ENCODE assay signal across 9 cellular contexts in genomic region chr12:132446535-132447326, GRCh38. TPM values are rescaled to one million over a fixed set of nuclear protein-coding genes. Genes with fewer than 3 reads are reported as not detected.
DNase-seq lines count a peak whose midpoint lies in the region; ATAC-seq and TF ChIP-seq lines count a peak whose summit lies in the region.
"Had no signal": no experiment of that assay in that cellular context is flagged by ENCODE, and none has a peak within 500 bp of the region (broad histone marks: within the 10 kb centered on the region; RNA-seq: fewer than 3 reads in every experiment).

No MANE protein-coding gene starts in this region.

- H3K9me3 Mint-ChIP-seq in Caco-2 (ENCODE audit: unreplicated experiment): no peaks in the 10 kb centered on the region
- H3K9me3 Mint-ChIP-seq in effector memory CD8-positive, alpha-beta T cell: no peaks in the 10 kb centered on the region

- no peaks in the 10 kb centered on the region for H4K20me1 ChIP-seq in OCI-LY3 (ENCODE audit: insufficient read depth, low read length)

- H3K4me3 Mint-ChIP-seq in Caco-2 (ENCODE audit: unreplicated experiment): peak overlapping the region; percentile 83
- peak overlapping the region; percentile 95 to 96 for H3K4me3 Mint-ChIP-seq in effector memory CD8-positive, alpha-beta T cell

- H3K4me1 ChIP-seq in Caco-2: no peaks in the 10 kb centered on the region
- H3K4me1 ChIP-seq in OCI-LY3 (ENCODE audit: low read length): peaks cover 43% of the 10 kb centered on the region
- peaks cover 13 to 15% of the 10 kb centered on the region in 2 experiments for H3K4me1 ChIP-seq in neutrophil (ENCODE audit: control insufficient read depth in 1 of 2, insufficient read depth in 1 of 2, low read depth in 1 of 2, low read length in 1 of 2)

- no peaks in the 10 kb centered on the region for H3K36me3 ChIP-seq in Caco-2 (ENCODE audit: control insufficient read depth, insufficient read depth, low read length)
- peaks cover 6% of the 10 kb centered on the region for H3K36me3 ChIP-seq in OCI-LY3 (replicated peaks; ENCODE audit: low read depth, low read length)
- H3K36me3 ChIP-seq in neutrophil: no peaks in the 10 kb centered on the region
- H3K36me3 ChIP-seq: brain microvascular endothelial cell had no signal

- no peaks in the 10 kb centered on the region for H3K27me3 Mint-ChIP-seq in Caco-2 (ENCODE audit: insufficient read depth, unreplicated experiment)
- H3K27me3 Mint-ChIP-seq in effector memory CD8-positive, alpha-beta T cell: peaks cover 0 to 2% of the 10 kb centered on the region in 2 donors

- CTCF ChIA-PET in Caco-2 (lab: Charles Lee): interaction anchor here (1.4 kb wide), 1 partner anchor 33 kb away, joined by 4 read pairs; no protein-coding TSS in a partner anchor

- peaks cover 11% of the 10 kb centered on the region for H3K36me3 Mint-ChIP-seq in Caco-2 (ENCODE audit: insufficient read depth, unreplicated experiment)
- H3K36me3 Mint-ChIP-seq in effector memory CD8-positive, alpha-beta T cell (ENCODE audit: insufficient read depth): peaks cover 26% of the 10 kb centered on the region

- intact Hi-C loops in Caco-2 (cut with micrococcal nuclease; ENCODE audit: unreplicated experiment): no loop called here

- peak overlapping the region; percentile 63; the same call in 1 of the 2 replicates for H2AFZ ChIP-seq in OCI-LY3 (ENCODE audit: low read depth, low read length)

- peaks cover 5% of the 10 kb centered on the region; the same call in 1 of the 2 replicates for H3K79me2 ChIP-seq in OCI-LY3 (ENCODE audit: low read length)

- peak overlapping the region; percentile 87 for H3K27ac ChIP-seq in OCI-LY3 (ENCODE audit: low read length)
- peak overlapping the region; percentile 83 for H3K27ac ChIP-seq in neutrophil
- H3K27ac ChIP-seq: brain microvascular endothelial cell had no signal

- DNase-seq in Caco-2 (no peak), KG1 (lab: John Stamatoyannopoulos, UW) (no peak), GM19240 (ENCODE audit: insufficient read length, low spot score) (no peak)
- DNase-seq in effector memory CD8-positive, alpha-beta T cell: no peak
- no peak for DNase-seq in NK-92 treated with Interleukin-12 subunit alpha and Interleukin-12 subunit beta, amount 100 ng/mL, for 24 hours (lab: John Stamatoyannopoulos, UW)

- peak overlapping the region; percentile 81 for H3K9ac ChIP-seq in OCI-LY3 (ENCODE audit: low read length)

- H3K4me3 ChIP-seq in Caco-2 (ENCODE audit: low read depth, low read length) (peak overlapping the region; percentile 55), OCI-LY3 (ENCODE audit: low read length) (peak overlapping the region; percentile 95), neutrophil (ENCODE audit: low read depth in 1 of 2, low read length in 1 of 2) (peak overlapping the region; percentile 40 to 41)

- peak overlapping the region; percentile 79 for H3K4me2 ChIP-seq in OCI-LY3 (ENCODE audit: low read length)

- TSS peak; percentile 95 for BruUV-seq in Caco-2 (replicated peaks; lab: Mats Ljungman, UMichigan)

- H3K27me3 ChIP-seq in Caco-2 (replicated peaks; ENCODE audit: control insufficient read depth, insufficient read depth, low read length) (no peaks in the 10 kb centered on the region), OCI-LY3 (ENCODE audit: low read depth, low read length) (no peaks in the 10 kb centered on the region), neutrophil (peaks cover 18% of the 10 kb centered on the region)

- peaks cover 9% of the 10 kb centered on the region for H3K4me1 Mint-ChIP-seq in Caco-2 (ENCODE audit: low read depth, unreplicated experiment)
- H3K4me1 Mint-ChIP-seq in effector memory CD8-positive, alpha-beta T cell (ENCODE audit: low read depth in 2 of 2): peaks cover 25 to 28% of the 10 kb centered on the region in 2 donors

- no peak for ATAC-seq in effector memory CD8-positive, alpha-beta T cell (replicated peaks)
- no peak for ATAC-seq in HG03159 (IDR thresholded peaks at IDR 0.05; ENCODE audit: unreplicated experiment)

- peak overlapping the region; percentile 97 for H3K27ac Mint-ChIP-seq in Caco-2 (ENCODE audit: unreplicated experiment)
- H3K27ac Mint-ChIP-seq in effector memory CD8-positive, alpha-beta T cell: peak overlapping the region; percentile 98 to 100

- POLR2A ChIA-PET in Caco-2 (lab: Charles Lee): no interaction called here

- TF ChIP-seq CTCF in Caco-2 (IDR thresholded peaks at IDR 0.05; ENCODE audit: insufficient read depth in 1 of 2, low read depth in 1 of 2, low read length in 1 of 2, severe bottlenecking in 1 of 2, unreplicated experiment in 1 of 2) (no peak), OCI-LY3 (IDR thresholded peaks at IDR 0.05; ENCODE audit: low read depth, low read length) (no peak), neutrophil (IDR thresholded peaks at IDR 0.05) (no peak)

- H3K9me3 ChIP-seq in Caco-2 (no peaks in the 10 kb centered on the region), OCI-LY3 (ENCODE audit: insufficient read depth, low read length) (no peaks in the 10 kb centered on the region), neutrophil (no peaks in the 10 kb centered on the region)

RNA-seq across cellular contexts. Expression of gene FBRSL1, which starts 43.2 kb away (rescaled TPM):
- 90.3 and 96.1 TPM in 2 replicates for total RNA-seq in Caco-2 (2022)

Comparison
In these comparisons a context has a peak if more than half of its experiments do, and no peak if none do; other contexts are left out.
1. H3K4me3 ChIP-seq: peak in every context shown above with its lines; median percentile 95 in OCI-LY3; 55 in Caco-2; 40 in neutrophil.